ENCODE assay signal across 8 cellular contexts in genomic region chr16:68756250-68757051, GRCh38. TPM values are rescaled to one million over a fixed set of nuclear protein-coding genes. Genes with fewer than 3 reads are reported as not detected.
DNase-seq lines count a peak whose midpoint lies in the region; ATAC-seq, FAIRE-seq and TF ChIP-seq lines count a peak whose summit lies in the region.

No MANE protein-coding gene starts in this region.

- no peaks in the 10 kb centered on the region for H3K36me3 Mint-ChIP-seq in CD14-positive monocyte

- no peak overlapping the region for H3K4me3 Mint-ChIP-seq in CD14-positive monocyte

- TF ChIP-seq CTCF in HepG2 (CRISPR knock-in tag; IDR thresholded peaks at IDR 0.05) (no peak), CD14-positive monocyte (IDR thresholded peaks at IDR 0.05) (no peak)

- H3K27me3 Mint-ChIP-seq in CD14-positive monocyte (ENCODE audit: low read depth in 3 of 3): peaks cover 0 to 5% (median 4%) of the 10 kb centered on the region in 3 donors

- no peak for FAIRE-seq in HepG2 (lab: Jason Lieb, UNC)

- intact Hi-C loops in HepG2 (cut with micrococcal nuclease; ENCODE audit: unreplicated experiment): no loop called here
- intact Hi-C loops in CD14-positive monocyte (cut with micrococcal nuclease): no loop called here

- TF ChIP-seq EP300 in HepG2 (IDR thresholded peaks at IDR 0.05; ENCODE audit: low read depth in 2 of 2, low read length in 2 of 2) (no peak), HepG2 (CRISPR knock-in tag; IDR thresholded peaks at IDR 0.05; ENCODE audit: borderline replicate concordance) (no peak)

- no peak overlapping the region for H3K9ac ChIP-seq in HepG2 (ENCODE audit: insufficient read depth, low read depth, low read length)

- H3K9me3 ChIP-seq in HepG2 (ENCODE audit: low read length): no peaks in the 10 kb centered on the region

- H3K27me3 ChIP-seq in HepG2 (ENCODE audit: control insufficient read depth in 1 of 2, insufficient read depth in 2 of 2, low read length in 2 of 2): no peaks in the 10 kb centered on the region
- no peaks in the 10 kb centered on the region for H3K27me3 ChIP-seq in H7 (ENCODE audit: control insufficient read depth, insufficient read depth, low read length)

- no peak for TF ChIP-seq POLR2A in HepG2 (IDR thresholded peaks at IDR 0.05; ENCODE audit: insufficient read depth in 1 of 2, low read depth in 2 of 2, low read length in 2 of 2)

- no TSS peak for BruUV-seq in HepG2 (replicated peaks; lab: Mats Ljungman, UMichigan)

- peak; percentile 86 for DNase-seq in DMS79 (lab: John Stamatoyannopoulos, UW)
- peak; percentile 97 for DNase-seq in HPDE6-E6E7 (ENCODE audit: extremely low spot score)
- DNase-seq in activated CD4-positive, alpha-beta T cell treated with anti-CD3 and anti-CD28 coated beads, Interleukin-2, amount 50 U/mL, for 4 hours: peak; percentile 22 to 40
- no peak for DNase-seq in HepG2 (ENCODE audit: low spot score)
- DNase-seq in hippocampal formation (lab: John Stamatoyannopoulos, UW): no peak
- no peak for DNase-seq in H7
- no peak for DNase-seq in CD14-positive monocyte (ENCODE audit: low spot score)

- peaks cover 12% of the 10 kb centered on the region for H3K4me1 Mint-ChIP-seq in CD14-positive monocyte

- POLR2A ChIA-PET in HepG2 (lab: Yijun Ruan, JAX): interaction anchor here (1.1 to 2.3 kb wide), 3 partner anchors 11 to 37 kb away, joined by 3 to 8 read pairs (median 4); no protein-coding TSS in a partner anchor

- H3K4me3 ChIP-seq in HepG2 (replicated peaks in 1 of 3; ENCODE audit: insufficient read depth in 1 of 3, low read depth in 2 of 3, low read length in 3 of 3) (no peak overlapping the region), H7 (ENCODE audit: insufficient read depth, low read depth, low read length) (no peak overlapping the region)

- no peak overlapping the region for H3K27ac Mint-ChIP-seq in CD14-positive monocyte

- H3K79me2 ChIP-seq in HepG2 (ENCODE audit: insufficient read depth, low read length): no peaks in the 10 kb centered on the region

- no peak overlapping the region for H2AFZ ChIP-seq in HepG2 (ENCODE audit: low read length)

- CTCF ChIA-PET in HepG2 (lab: Yijun Ruan, JAX; ENCODE audit: low intra/inter-chr PET ratio, low total read pairs): no interaction called here

- H3K4me2 ChIP-seq in HepG2 (ENCODE audit: low read depth, low read length): no peak overlapping the region

- TF ChIP-seq RAD21 in HepG2 (CRISPR knock-in tag; IDR thresholded peaks at IDR 0.05): no peak

- peak; percentile 55 for ATAC-seq in GM21390 (IDR thresholded peaks at IDR 0.05; ENCODE audit: unreplicated experiment)
- ATAC-seq in HepG2: no peak

- no peaks in the 10 kb centered on the region for H4K20me1 ChIP-seq in HepG2 (ENCODE audit: insufficient read depth, low read length)

- 76% methylated on average over 13 of the region's 13 CpGs for WGBS in HepG2 (ENCODE audit: low lambda C conversion rate)

- no peaks in the 10 kb centered on the region for H3K9me3 Mint-ChIP-seq in CD14-positive monocyte

- H3K4me1 ChIP-seq in HepG2 (ENCODE audit: insufficient read depth, low read length): peaks cover 42% of the 10 kb centered on the region

- in situ Hi-C loops in HepG2 (cut with HindIII; ENCODE audit: extremely low pct_ligation_motif_present, low pct_unique_long_range_greater_than_20kb): no loop called here

- no peaks in the 10 kb centered on the region for H3K36me3 ChIP-seq in HepG2 (replicated peaks in 1 of 2; ENCODE audit: control insufficient read depth in 1 of 2, insufficient read depth in 2 of 2, low read length in 2 of 2)
- H3K36me3 ChIP-seq in H7 (replicated peaks; ENCODE audit: control insufficient read depth, insufficient read depth, low read length): peaks cover 2% of the 10 kb centered on the region; the same call in 1 of the 2 replicates

- no peak overlapping the region for H3K27ac ChIP-seq in HepG2 (ENCODE audit: extremely low read length, insufficient read depth, low read length)

TF ChIP-seq in HepG2, 621 proteins besides CTCF, POLR2A, EP300 and RAD21:
- TF ChIP-seq MEIS2 (CRISPR knock-in tag; IDR thresholded peaks at IDR 0.05) (no peak), SAP130 (CRISPR knock-in tag; IDR thresholded peaks at IDR 0.05; ENCODE audit: low read depth) (no peak), ATF7 (IDR thresholded peaks at IDR 0.05) (0 out of 2 replicates have a peak, but pooled peaks have one; percentile 16), ATF7 (CRISPR knock-in tag; IDR thresholded peaks at IDR 0.05) (no peak)

RNA-seq across cellular contexts. Expression of gene CDH1, which starts 19.4 kb away (rescaled TPM):
- total RNA-seq in HepG2 (2016; rRNA removed; fragmentation: Illumina TruSeq; extraction: Trizol): 0.70 and 0.95 TPM in 2 replicates
- 0.10 and 0.18 TPM in 2 replicates for total RNA-seq in HepG2 (2016; cell fraction: cytosol; rRNA removed; fragmentation: Illumina TruSeq; extraction: Trizol; ENCODE audit: low read depth)
- total RNA-seq in HepG2 (2016; cell fraction: insoluble cytoplasmic fraction; rRNA removed; fragmentation: Illumina TruSeq; extraction: Trizol): 0.51 and 1.0 TPM in 2 replicates
- total RNA-seq in HepG2 (2016; cell fraction: membrane; rRNA removed; fragmentation: Illumina TruSeq; extraction: Trizol): 0.17 and 0.31 TPM in 2 replicates
- 1.9 and 2.1 TPM in 2 replicates for total RNA-seq in HepG2 (2016; cell fraction: nucleus; rRNA removed; fragmentation: Illumina TruSeq; extraction: Trizol)
- polyA plus RNA-seq in HepG2 (2011; rRNA removed) (9.8 and 10.0 TPM in 2 replicates), CD14-positive monocyte (under 1 TPM in 1 of 2 donors, not detected in 1; 0.13 TPM)
- 3.0 and 7.2 TPM in 2 replicates for polyA plus RNA-seq in HepG2 (2011; cell fraction: cytosol; rRNA removed)
- 4.1 and 7.8 TPM in 2 replicates for polyA plus RNA-seq in HepG2 (2011; cell fraction: nucleus; rRNA removed)
- 25.1 and 45.8 TPM in 2 replicates for polyA plus RNA-seq in HepG2 (2012)
- 0.11 and 0.24 TPM in 2 replicates for polyA plus RNA-seq in HepG2 (2016; cell fraction: cytosol; fragmentation: Illumina TruSeq; extraction: Trizol; ENCODE audit: low read depth)
- polyA plus RNA-seq in HepG2 (2016; cell fraction: insoluble cytoplasmic fraction; fragmentation: Illumina TruSeq; extraction: Trizol; ENCODE audit: low read depth): 0.56 and 1.3 TPM in 2 replicates
- polyA plus RNA-seq in HepG2 (2016; cell fraction: membrane; fragmentation: Illumina TruSeq; extraction: Trizol; ENCODE audit: low read depth): 0.18 and 0.21 TPM in 2 replicates
- polyA plus RNA-seq in HepG2 (2016; cell fraction: nucleus; fragmentation: Illumina TruSeq; extraction: Trizol; ENCODE audit: insufficient read depth, low read depth): 2.6 and 4.5 TPM in 2 replicates
- polyA minus RNA-seq in HepG2 (2011; rRNA and poly(A)+ RNA removed; ENCODE audit: low replicate concordance): 1.1 and 21.8 TPM in 2 replicates
- 16.0 and 28.9 TPM in 2 replicates for polyA minus RNA-seq in HepG2 (2011; cell fraction: cytosol; rRNA and poly(A)+ RNA removed)
- polyA minus RNA-seq in HepG2 (2011; cell fraction: nucleus; rRNA and poly(A)+ RNA removed): 5.7 and 10.7 TPM in 2 replicates
- total RNA-seq in H7 (2014; rRNA removed; shearing (Covaris generic)): 19.0 and 38.6 TPM in 2 replicates

Comparison
In these comparisons a context has a peak if more than half of its experiments do, and no peak if none do; other contexts are left out.
1. DNase-seq: peak in DMS79 (single experiment), HPDE6-E6E7 (single experiment) and activated CD4-positive, alpha-beta T cell treated with anti-CD3 and anti-CD28 coated beads, Interleukin-2, amount 50 U/mL, for 4 hours (2 of 2); none in HepG2 (single experiment), hippocampal formation (0 of 2), H7 (single experiment) and CD14-positive monocyte (single experiment).